In the genomic region with DNA sequence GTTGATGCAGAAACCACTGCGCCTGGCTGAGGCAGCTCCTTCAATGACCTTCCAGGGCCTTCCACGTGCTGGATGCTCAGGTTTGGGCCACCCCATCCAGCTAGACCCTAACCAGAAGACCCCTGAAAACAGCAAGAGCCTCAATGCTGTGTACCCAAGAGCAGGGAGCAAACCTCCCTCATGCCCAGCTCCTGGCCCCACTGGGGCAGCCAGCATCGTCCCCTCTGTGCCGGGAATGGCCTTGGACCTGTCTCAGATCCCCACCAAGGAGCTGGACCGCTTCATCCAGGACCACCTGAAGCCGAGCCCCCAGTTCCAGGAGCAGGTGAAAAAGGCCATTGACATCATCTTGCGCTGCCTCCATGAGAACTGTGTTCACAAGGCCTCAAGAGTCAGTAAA, we compare ENCODE assay signal across 29 cellular contexts. TPM values are rescaled to one million over a fixed set of nuclear protein-coding genes. Genes with fewer than 3 reads are reported as not detected.
"Had no signal": no experiment of that assay in that cellular context is flagged by ENCODE, and none has a peak within 500 bp of the region (broad histone marks: within the 10 kb centered on the region; RNA-seq: fewer than 3 reads in every experiment).

No MANE protein-coding gene starts in this region.

- H3K4me3 Mint-ChIP-seq: nephron; neural crest cell; stimulated activated naive B cell treated with anti-CD40 and anti-IgM and Interleukin-4, amounts not matched to agents 10 μg/mL and 1 μg/mL and 100 μg/mL, for 72 hours had no signal

- H3K9me3 Mint-ChIP-seq: neural crest cell had no signal

- H3K27me3 Mint-ChIP-seq: naive thymus-derived CD8-positive, alpha-beta T cell; stimulated activated naive B cell treated with anti-CD40 and anti-IgM and Interleukin-4, amounts not matched to agents 10 μg/mL and 1 μg/mL and 100 μg/mL, for 72 hours had no signal

- ATAC-seq: left colon; left lung; lower lobe of right lung; naive thymus-derived CD8-positive, alpha-beta T cell; right lobe of liver; stimulated activated naive B cell treated with anti-CD40 and anti-IgM and Interleukin-4, amounts not matched to agents 10 μg/mL and 1 μg/mL and 100 μg/mL, for 72 hours; stimulated activated naive CD8-positive, alpha-beta T cell treated with anti-CD3 and anti-CD28 coated beads, Interleukin-15, Interleukin-2, amounts not matched to agents 100 U/mL and 50 U/mL, for 24 hours; upper lobe of right lung had no signal

- H3K36me3 ChIP-seq: ovary, right lobe of liver, uterus had no signal

- H3K4me1 ChIP-seq: left lung, lower lobe of right lung, right atrium auricular region, right lobe of liver, stomach, testis, thyroid gland, transverse colon, upper lobe of right lung, uterus had no signal

- H3K9me3 ChIP-seq: neutrophil, ovary, right lobe of liver, stomach, testis, thyroid gland, upper lobe of right lung, uterus had no signal

- H3K27me3 ChIP-seq: left lung, neutrophil, ovary, right atrium auricular region, right lobe of liver, stomach, testis, thyroid gland, transverse colon, upper lobe of right lung, uterus had no signal

- H3K4me3 ChIP-seq: left lung, lower lobe of right lung, ovary, right atrium auricular region, right lobe of liver, smooth muscle cell, stomach, testis, thyroid gland, transverse colon, upper lobe of right lung, uterus had no signal

- FAIRE-seq: kidney had no signal

- H3K4me1 Mint-ChIP-seq: nephron; neural crest cell; stimulated activated naive B cell treated with anti-CD40 and anti-IgM and Interleukin-4, amounts not matched to agents 10 μg/mL and 1 μg/mL and 100 μg/mL, for 72 hours had no signal

- DNase-seq: hippocampal formation; kidney; left colon; left lung; lower lobe of right lung; mammary epithelial cell; mesenchymal stem cell; naive thymus-derived CD8-positive, alpha-beta T cell; occipital lobe; ovary; right lobe of liver; stimulated activated CD4-positive, alpha-beta T cell treated with anti-CD3 and anti-CD28 coated beads, Interleukin-1b, Interleukin-23, amount 100 ng/mL, for 48 hours; stimulated activated CD4-positive, alpha-beta T cell treated with anti-CD3 and anti-CD28 coated beads, Interleukin-2, amount 100 ng/mL, for 48 hours; stimulated activated CD4-positive, alpha-beta T cell treated with anti-CD3 and anti-CD28 coated beads, Interleukin-4, amount 100 ng/mL, for 4 hours; stimulated activated CD8-positive, alpha-beta memory T cell treated with anti-CD3 and anti-CD28 coated beads, Interleukin-4, amount 100 ng/mL, for 48 hours; stimulated activated naive B cell treated with anti-CD40 and anti-IgM and Interleukin-4, amounts not matched to agents 10 μg/mL and 1 μg/mL and 100 μg/mL, for 72 hours; stimulated activated naive CD8-positive, alpha-beta T cell treated with anti-CD3 and anti-CD28 coated beads, Interleukin-15, Interleukin-2, amounts not matched to agents 100 U/mL and 50 U/mL, for 24 hours; stomach; testis; thyroid gland; transverse colon; upper lobe of right lung; uterus had no signal

- H3K27ac Mint-ChIP-seq: nephron; progenitor cell of endocrine pancreas; stimulated activated naive B cell treated with anti-CD40 and anti-IgM and Interleukin-4, amounts not matched to agents 10 μg/mL and 1 μg/mL and 100 μg/mL, for 72 hours had no signal

- H3K27ac ChIP-seq: left lung, lower lobe of right lung, neutrophil, ovary, right atrium auricular region, right lobe of liver, stomach, testis, thyroid gland, transverse colon, upper lobe of right lung, uterus had no signal

RNA-seq across cellular contexts. Expression of gene OAS3, which starts 10.5 kb away (rescaled TPM):
- polyA plus RNA-seq: smooth muscle cell had no signal

RNA-seq across cellular contexts. Expression of gene OAS2, which starts 29.5 kb away (rescaled TPM):
- total RNA-seq: neural crest cell, progenitor cell of endocrine pancreas, smooth muscle cell had no signal
- polyA plus RNA-seq: smooth muscle cell had no signal

RNA-seq across cellular contexts. Expression of gene OAS1, which starts 42.0 kb away (rescaled TPM):
- total RNA-seq: neural crest cell, smooth muscle cell had no signal
